ENCODE assay signal across 19 cellular contexts in genomic region chr11:61951484-61952135, GRCh38. TPM values are rescaled to one million over a fixed set of nuclear protein-coding genes. Genes with fewer than 3 reads are reported as not detected.
DNase-seq lines count a peak whose midpoint lies in the region; ATAC-seq, FAIRE-seq and TF ChIP-seq lines count a peak whose summit lies in the region.
"Had no signal": no experiment of that assay in that cellular context is flagged by ENCODE, and none has a peak within 500 bp of the region (broad histone marks: within the 10 kb centered on the region; RNA-seq: fewer than 3 reads in every experiment).

No MANE protein-coding gene starts in this region.

- no peak overlapping the region for H3K4me3 ChIP-seq in BLaER1 treated with 17β-estradiol and CSF1 and Interleukin-3, amounts not matched to agents 10 nM and 100 nM
- H3K4me3 ChIP-seq in K562, result no peak overlapping the region
- no peak overlapping the region for H3K4me3 ChIP-seq in mesenchymal stem cell (ENCODE audit: insufficient read depth in 1 of 2, low read depth in 1 of 2, low read length in 2 of 2)
- H3K4me3 ChIP-seq: GM23338, MG63 had no signal

- H4K20me1 ChIP-seq in BLaER1 treated with 17β-estradiol and CSF1 and Interleukin-3, amounts not matched to agents 10 nM and 100 nM, result no peaks in the 10 kb centered on the region
- H4K20me1 ChIP-seq in K562 (replicated peaks; ENCODE audit: control insufficient read depth, insufficient read depth, low read length), result no peaks in the 10 kb centered on the region

- TF ChIP-seq POLR2A in K562 (conservative IDR thresholded peaks at IDR 0.05), result no peak

- H3K27me3 ChIP-seq in BLaER1 treated with 17β-estradiol and CSF1 and Interleukin-3, amounts not matched to agents 10 nM and 100 nM, result peaks cover 0 to 26% (median 6%) of the 10 kb centered on the region in 11 experiments; a peak in 12 of 22 replicates
- H3K27me3 ChIP-seq in K562 (ENCODE audit: control insufficient read depth in 2 of 2, insufficient read depth in 2 of 2, low read length in 2 of 2), result no peaks in the 10 kb centered on the region
- peaks cover 0 to 23% of the 10 kb centered on the region in 2 experiments for H3K27me3 ChIP-seq in mesenchymal stem cell (ENCODE audit: control insufficient read depth in 1 of 2, insufficient read depth in 1 of 2, low read length in 2 of 2)
- H3K27me3 ChIP-seq: MG63 had no signal

- H4K8ac ChIP-seq in mesenchymal stem cell (ENCODE audit: low read length), result no peak overlapping the region

- H3K14ac ChIP-seq in mesenchymal stem cell (ENCODE audit: low read length in 2 of 2), result no peak overlapping the region

- peak overlapping the region; percentile 75 for H4K91ac ChIP-seq in mesenchymal stem cell (ENCODE audit: low read length)

- DNase-seq in K562 (ENCODE audit: extremely low read depth in 1 of 4, low spot score in 3 of 4) (peak in 2 of 4 experiments; percentile 3 to 5), mesenchymal stem cell (no peak), superior temporal gyrus (ENCODE audit: extremely low spot score) (peak; percentile 21), GM13977 (ENCODE audit: low spot score) (no peak)
- DNase-seq in stimulated activated CD4-positive, alpha-beta T cell treated with anti-CD3 and anti-CD28 coated beads, Interleukin-15, amount 100 ng/mL, for 24 hours, result no peak
- DNase-seq: ACHN; CD4-positive, alpha-beta T cell; DND-41; GDM1; MG63; NCI-H1105; NCI-H187; NCI-H446; NCI-H748 treated with DMSO at 0.1 percent for 48 hours had no signal

- H3K18ac ChIP-seq in mesenchymal stem cell (ENCODE audit: low read depth in 1 of 2, low read length in 2 of 2), result peak overlapping the region; percentile 34 to 35

- H2BK15ac ChIP-seq in mesenchymal stem cell (ENCODE audit: low read depth, poor library complexity, severe bottlenecking), result peak overlapping the region; percentile 97

- H3K79me1 ChIP-seq in mesenchymal stem cell (replicated peaks; ENCODE audit: low read length, poor library complexity, severe bottlenecking), result no peaks in the 10 kb centered on the region

- peak overlapping the region in 5 of 11 experiments; percentile 39 to 99 (median 54); a peak in 10 of 22 replicates for H3K4me2 ChIP-seq in BLaER1 treated with 17β-estradiol and CSF1 and Interleukin-3, amounts not matched to agents 10 nM and 100 nM
- no peak overlapping the region; the same call in 1 of the 2 replicates for H3K4me2 ChIP-seq in K562 (ENCODE audit: insufficient read depth, low read length)
- H3K4me2 ChIP-seq in mesenchymal stem cell (ENCODE audit: low read length, poor library complexity, severe bottlenecking), result no peak overlapping the region
- H3K4me2 ChIP-seq: GM23338 had no signal

- intact Hi-C loops in K562 (cut with micrococcal nuclease), result no loop called here

- WGBS in K562 (ENCODE audit: insufficient coverage, low coverage, missing lambda C conversion rate), result 82% methylated on average over 10 of the region's 11 CpGs
- WGBS in mesenchymal stem cell, result 97% methylated on average over 11 of the region's 11 CpGs

- H3K36me3 ChIP-seq in BLaER1 treated with 17β-estradiol and CSF1 and Interleukin-3, amounts not matched to agents 10 nM and 100 nM, result peaks cover 0 to 6% (median 0%) of the 10 kb centered on the region in 11 experiments; a peak in 9 of 22 replicates
- H3K36me3 ChIP-seq in K562 (ENCODE audit: control insufficient read depth, insufficient read depth, low read length), result no peaks in the 10 kb centered on the region
- H3K36me3 ChIP-seq in mesenchymal stem cell (ENCODE audit: control insufficient read depth in 1 of 2, insufficient read depth in 2 of 2, low read depth in 1 of 2, low read length in 2 of 2), result peaks cover 0 to 6% of the 10 kb centered on the region in 2 experiments
- H3K36me3 ChIP-seq: MG63 had no signal

- H2BK12ac ChIP-seq in mesenchymal stem cell (ENCODE audit: low read length in 2 of 2), result peak overlapping the region; percentile 46 to 58

- H3K23ac ChIP-seq in mesenchymal stem cell (ENCODE audit: low read length in 2 of 2), result no peak overlapping the region

- H2AFZ ChIP-seq in K562 (ENCODE audit: low read depth, low read length), result no peak overlapping the region
- no peak overlapping the region for H2AFZ ChIP-seq in mesenchymal stem cell (ENCODE audit: low read depth, low read length)
- H2AFZ ChIP-seq: GM23338 had no signal

- FAIRE-seq in K562 (lab: Jason Lieb, UNC), result no peak
- FAIRE-seq: D721Med, GM12892 had no signal

- TF ChIP-seq CTCF in K562 (IDR thresholded peaks at IDR 0.05 in 2 of 3, conservative IDR thresholded peaks at IDR 0.05 in 1 of 3; ENCODE audit: insufficient read depth in 2 of 3, low read depth in 1 of 3, low read length in 3 of 3) (no peak), GM13977 (IDR thresholded peaks at IDR 0.05; ENCODE audit: extremely low read depth, insufficient read depth, missing control alignments) (no peak)

- peak overlapping the region in 1 of 2 experiments; percentile 28 for H3K4ac ChIP-seq in mesenchymal stem cell (ENCODE audit: low read depth in 1 of 2, low read length in 2 of 2)

- peaks cover 27 to 93% (median 73%) of the 10 kb centered on the region in 10 experiments for H3K4me1 ChIP-seq in BLaER1 treated with 17β-estradiol and CSF1 and Interleukin-3, amounts not matched to agents 10 nM and 100 nM
- peaks cover 32 to 44% of the 10 kb centered on the region in 2 experiments for H3K4me1 ChIP-seq in K562 (replicated peaks in 1 of 2; ENCODE audit: control insufficient read depth in 2 of 2, insufficient read depth in 2 of 2, low read length in 2 of 2)
- peaks cover 19% of the 10 kb centered on the region for H3K4me1 ChIP-seq in mesenchymal stem cell (ENCODE audit: control insufficient read depth, insufficient read depth, low read depth, low read length)

- peak overlapping the region in 10 of 11 experiments; percentile 18 to 62 (median 42); a peak in 15 of 22 replicates for H3K27ac ChIP-seq in BLaER1 treated with 17β-estradiol and CSF1 and Interleukin-3, amounts not matched to agents 10 nM and 100 nM
- H3K27ac ChIP-seq in K562 (ENCODE audit: extremely low read depth, low read depth, low read length), result peak overlapping the region; percentile 10; the same call in 1 of the 3 replicates
- no peak overlapping the region for H3K27ac ChIP-seq in mesenchymal stem cell (ENCODE audit: low read length, poor library complexity, severe bottlenecking)

- peak overlapping the region in 6 of 11 experiments; percentile 20 to 53 (median 44); a peak in 6 of 22 replicates for H3K9ac ChIP-seq in BLaER1 treated with 17β-estradiol and CSF1 and Interleukin-3, amounts not matched to agents 10 nM and 100 nM
- H3K9ac ChIP-seq in K562 (ENCODE audit: insufficient read depth in 1 of 2, low read depth in 2 of 2, low read length in 2 of 2) (peak overlapping the region; percentile 14 to 24; a peak in 2 of 4 replicates), mesenchymal stem cell (ENCODE audit: low read length) (no peak overlapping the region)

- peaks cover 5% of the 10 kb centered on the region for H3K9me1 ChIP-seq in K562 (ENCODE audit: control insufficient read depth, insufficient read depth, low read length)

- ATAC-seq in K562, result no peak
- no peak for ATAC-seq in GM21360 (IDR thresholded peaks at IDR 0.05; ENCODE audit: unreplicated experiment)
- ATAC-seq: GM23338 had no signal

- CTCF ChIA-PET in K562 (lab: Yijun Ruan, JAX; ENCODE audit: low intra/inter-chr PET ratio), result no interaction called here

- in situ Hi-C loops in K562 (cut with MboI) (loop anchor here (5.0 kb wide), 1 partner anchor 154 kb away; no protein-coding TSS in a partner anchor), GM13977 (cut with MboI; ENCODE audit: low pct_unique_long_range_greater_than_20kb, low sequenced_read_pairs, unreplicated experiment) (no loop called here)

- no TSS peak for BruUV-seq in K562 (replicated peaks; lab: Mats Ljungman, UMichigan)

- no peak overlapping the region for H2BK120ac ChIP-seq in mesenchymal stem cell (ENCODE audit: low read depth, low read length)

- no peak overlapping the region for H2AK5ac ChIP-seq in mesenchymal stem cell (ENCODE audit: low read length, severe bottlenecking)

- POLR2A ChIA-PET in K562 (lab: Yijun Ruan, JAX), result interaction anchor here (0.6 to 14.1 kb wide), 18 partner anchors 12 to 493 kb away, joined by 3 to 327 read pairs (median 6); partner anchors contain the start of genes FEN1, FTH1 and TMEM258

- no peaks in the 10 kb centered on the region for H3K79me2 ChIP-seq in K562 (ENCODE audit: control insufficient read depth, insufficient read depth, low read length)

- no peak for TF ChIP-seq EP300 in K562 (IDR thresholded peaks at IDR 0.05; ENCODE audit: low read length)

- peak overlapping the region; percentile 25 for H2BK5ac ChIP-seq in mesenchymal stem cell (ENCODE audit: low read depth, low read length, poor library complexity, severe bottlenecking)

- no peaks in the 10 kb centered on the region for H3K9me3 ChIP-seq in BLaER1 treated with 17β-estradiol and CSF1 and Interleukin-3, amounts not matched to agents 10 nM and 100 nM (replicated peaks in 1 of 11)
- H3K9me3 ChIP-seq in K562 (replicated peaks; ENCODE audit: control insufficient read depth, insufficient read depth, low read depth, low read length), result no peaks in the 10 kb centered on the region
- no peaks in the 10 kb centered on the region for H3K9me3 ChIP-seq in mesenchymal stem cell (ENCODE audit: control insufficient read depth, low read length)
- H3K9me3 ChIP-seq: MG63 had no signal

- TF ChIP-seq RAD21 in K562 (CRISPR knock-in tag; conservative IDR thresholded peaks at IDR 0.05 in 1 of 2, IDR thresholded peaks at IDR 0.05 in 1 of 2), result no peak

RNA-seq across cellular contexts. Expression of gene BEST1, which starts 1.5 kb away (rescaled TPM):
- total RNA-seq in K562 (2011; cell fraction: chromatin; rRNA removed; ENCODE audit: low replicate concordance), result 4.5 and 6.1 TPM in 2 replicates
- 4.7 and 5.5 TPM in 2 replicates for total RNA-seq in K562 (2011; cell fraction: nucleolus; rRNA removed)
- 4.4 and 5.5 TPM in 2 replicates for total RNA-seq in K562 (2011; cell fraction: nucleoplasm; rRNA removed)
- total RNA-seq in K562 (2014; rRNA removed) (0.36 and 0.61 TPM in 2 replicates), K562 (2014; rRNA removed; fragmentation: Illumina TruSeq; extraction: Trizol) (0.35 and 0.40 TPM in 2 replicates), K562 (2015; rRNA removed; fragmentation: Illumina TruSeq; extraction: Trizol) (0.07 and 0.11 TPM in 2 replicates), K562 (2021) (0.85 and 1.0 TPM in 2 replicates)
- polyA plus RNA-seq in K562 (2011; rRNA removed) (0.22 and 0.49 TPM in 2 replicates), K562 (2014; fragmentation: Illumina TruSeq; extraction: Trizol) (0.73 and 0.86 TPM in 2 replicates), K562 (2014; fragmentation: Nextera tagmentation; extraction: Ambion mirVana) (under 1 TPM; 0.27 to 0.62 TPM), K562 (2014; rRNA removed) (1.3 TPM in 2 replicates)
- polyA plus RNA-seq in K562 (2011; cell fraction: cytosol; rRNA removed), result 0.15 and 0.35 TPM in 2 replicates
- polyA plus RNA-seq in K562 (2011; cell fraction: nucleus; rRNA removed), result 1.4 and 1.9 TPM in 2 replicates
- polyA plus RNA-seq in K562 (2012), result 1.0 and 15.0 TPM in 2 replicates
- 0.28 and 0.66 TPM in 2 replicates for polyA minus RNA-seq in K562 (2011; rRNA and poly(A)+ RNA removed)
- polyA minus RNA-seq in K562 (2011; cell fraction: cytosol; rRNA and poly(A)+ RNA removed), result not detected in 2 replicates
- 0.67 and 2.3 TPM in 2 replicates for polyA minus RNA-seq in K562 (2011; cell fraction: nucleus; rRNA and poly(A)+ RNA removed)
- 2.9 TPM for polyA plus RNA-seq in mesenchymal stem cell (2013, experiment 1 of 2)
- 2.6 TPM for polyA plus RNA-seq in mesenchymal stem cell (2013, experiment 2 of 2)

RNA-seq across cellular contexts. Expression of gene FTH1, which starts 15.8 kb away (rescaled TPM):
- total RNA-seq in K562 (2011; cell fraction: chromatin; rRNA removed; ENCODE audit: low replicate concordance), result 340 and 424 TPM in 2 replicates
- total RNA-seq in K562 (2011; cell fraction: nucleolus; rRNA removed), result 235 and 254 TPM in 2 replicates
- total RNA-seq in K562 (2011; cell fraction: nucleoplasm; rRNA removed), result 466 and 809 TPM in 2 replicates
- total RNA-seq in K562 (2014; rRNA removed) (542 and 714 TPM in 2 replicates), K562 (2014; rRNA removed; fragmentation: Illumina TruSeq; extraction: Trizol) (854 and 941 TPM in 2 replicates), K562 (2015; rRNA removed; fragmentation: Illumina TruSeq; extraction: Trizol) (794 and 802 TPM in 2 replicates), K562 (2021) (1,987 and 1,991 TPM in 2 replicates)
- polyA plus RNA-seq in K562 (2011; rRNA removed) (692 and 749 TPM in 2 replicates), K562 (2014; fragmentation: Illumina TruSeq; extraction: Trizol) (2,369 and 3,146 TPM in 2 replicates), K562 (2014; fragmentation: Nextera tagmentation; extraction: Ambion mirVana) (100 to 1,000 TPM; 370 to 426 TPM), K562 (2014; rRNA removed) (1,104 and 1,916 TPM in 2 replicates)
- 753 and 1,113 TPM in 2 replicates for polyA plus RNA-seq in K562 (2011; cell fraction: cytosol; rRNA removed)
- 360 and 464 TPM in 2 replicates for polyA plus RNA-seq in K562 (2011; cell fraction: nucleus; rRNA removed)
- polyA plus RNA-seq in K562 (2012), result 2,840 and 5,114 TPM in 2 replicates
- 797 and 971 TPM in 2 replicates for polyA minus RNA-seq in K562 (2011; rRNA and poly(A)+ RNA removed)
- 687 and 1,035 TPM in 2 replicates for polyA minus RNA-seq in K562 (2011; cell fraction: cytosol; rRNA and poly(A)+ RNA removed)
- polyA minus RNA-seq in K562 (2011; cell fraction: nucleus; rRNA and poly(A)+ RNA removed), result 101 and 228 TPM in 2 replicates
- 3,841 TPM for polyA plus RNA-seq in mesenchymal stem cell (2013, experiment 1 of 2)
- 3,893 TPM for polyA plus RNA-seq in mesenchymal stem cell (2013, experiment 2 of 2)

RNA-seq across cellular contexts. Expression of gene RAB3IL1, which starts 34.2 kb away (rescaled TPM):
- 21.2 and 46.4 TPM in 2 replicates for total RNA-seq in K562 (2011; cell fraction: chromatin; rRNA removed; ENCODE audit: low replicate concordance)
- 27.3 and 33.0 TPM in 2 replicates for total RNA-seq in K562 (2011; cell fraction: nucleolus; rRNA removed)
- 19.3 and 24.0 TPM in 2 replicates for total RNA-seq in K562 (2011; cell fraction: nucleoplasm; rRNA removed)
- total RNA-seq in K562 (2014; rRNA removed) (17.6 and 19.8 TPM in 2 replicates), K562 (2014; rRNA removed; fragmentation: Illumina TruSeq; extraction: Trizol) (2.0 and 3.7 TPM in 2 replicates), K562 (2015; rRNA removed; fragmentation: Illumina TruSeq; extraction: Trizol) (8.9 and 10.3 TPM in 2 replicates), K562 (2021) (42.6 and 46.2 TPM in 2 replicates)
- polyA plus RNA-seq in K562 (2011; rRNA removed) (15.5 and 17.7 TPM in 2 replicates), K562 (2014; fragmentation: Illumina TruSeq; extraction: Trizol) (25.1 and 31.8 TPM in 2 replicates), K562 (2014; fragmentation: Nextera tagmentation; extraction: Ambion mirVana) (under 1 TPM; 0.15 to 0.25 TPM), K562 (2014; rRNA removed) (28.2 and 29.7 TPM in 2 replicates)
- polyA plus RNA-seq in K562 (2011; cell fraction: cytosol; rRNA removed), result 18.3 and 41.7 TPM in 2 replicates
- polyA plus RNA-seq in K562 (2011; cell fraction: nucleus; rRNA removed), result 25.8 and 42.6 TPM in 2 replicates
- 15.9 and 29.1 TPM in 2 replicates for polyA plus RNA-seq in K562 (2012)
- 6.1 and 11.2 TPM in 2 replicates for polyA minus RNA-seq in K562 (2011; rRNA and poly(A)+ RNA removed)
- 22.8 and 26.0 TPM in 2 replicates for polyA minus RNA-seq in K562 (2011; cell fraction: cytosol; rRNA and poly(A)+ RNA removed)
- polyA minus RNA-seq in K562 (2011; cell fraction: nucleus; rRNA and poly(A)+ RNA removed), result 13.3 and 13.9 TPM in 2 replicates
- 10.9 TPM for polyA plus RNA-seq in mesenchymal stem cell (2013, experiment 1 of 2)
- polyA plus RNA-seq in mesenchymal stem cell (2013, experiment 2 of 2), result 10.4 TPM
- total RNA-seq: CD4-positive, alpha-beta T cell had no signal
